Comparison of ENCODE assay signal across 1 cellular context in genomic region chr10:115948415-115948814, GRCh38.
TF ChIP-seq lines count a peak whose summit lies in the region.

No MANE protein-coding gene starts in this region.

TF ChIP-seq in GM12878, 131 proteins besides CTCF, POLR2A, EP300 and RAD21 (continued from another document):
- TF ChIP-seq PBX3 (IDR thresholded peaks at IDR 0.05; ENCODE audit: insufficient replicate concordance, low read depth, low read length), result no peak
- no peak for TF ChIP-seq SIX5 (IDR thresholded peaks at IDR 0.05; ENCODE audit: low read depth, low read length, severe bottlenecking)
- TF ChIP-seq ATF2 (IDR thresholded peaks at IDR 0.05; ENCODE audit: low read length), result no peak
